In the genomic region with DNA sequence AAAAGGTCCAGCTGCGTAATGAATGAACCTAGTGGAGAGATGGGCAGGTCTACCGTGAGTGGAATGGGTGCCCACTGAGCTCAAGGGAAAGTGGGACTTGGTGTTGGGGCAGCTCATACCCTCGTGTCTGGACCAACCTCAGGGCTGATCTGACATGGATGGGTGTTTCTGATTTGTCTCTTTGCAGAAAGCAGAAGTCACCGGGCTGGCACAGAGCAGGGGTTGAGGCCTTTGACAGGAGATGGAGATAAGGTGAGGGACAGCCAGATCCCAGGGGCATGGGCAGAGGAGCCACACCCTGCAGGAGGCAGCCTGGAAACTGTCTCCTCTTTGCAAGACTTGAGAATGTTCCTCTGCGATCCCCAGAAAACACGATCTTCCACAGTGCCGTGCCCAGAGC, we compare ENCODE assay signal across 20 cellular contexts.
"Had no signal": no experiment of that assay in that cellular context is flagged by ENCODE, and none has a peak within 500 bp of the region (broad histone marks: within the 10 kb centered on the region; RNA-seq: fewer than 3 reads in every experiment).

No MANE protein-coding gene starts in this region.

- H3K4me1 ChIP-seq: parathyroid adenoma, thyroid gland, vagina had no signal

- H3K27me3 ChIP-seq: dorsolateral prefrontal cortex, stomach, thyroid gland, vagina had no signal

- H2AFZ ChIP-seq: parathyroid adenoma had no signal

- FAIRE-seq: frontal cortex, kidney had no signal

- DNase-seq: dorsolateral prefrontal cortex; effector CD4-positive, alpha-beta T cell; kidney; mesenchymal stem cell; mucosa of descending colon; naive B cell; stimulated activated CD4-positive, alpha-beta T cell treated with anti-CD3 and anti-CD28 coated beads, Interleukin-12 subunit alpha, Interleukin-12 subunit beta, amount 100 ng/mL, for 4 hours; stimulated activated CD4-positive, alpha-beta T cell treated with anti-CD3 and anti-CD28 coated beads, Interleukin-1b, Interleukin-23, amount 100 ng/mL, for 48 hours; stimulated activated CD4-positive, alpha-beta T cell treated with anti-CD3 and anti-CD28 coated beads, Interleukin-4, amount 100 ng/mL, for 1 hour; stimulated activated naive CD4-positive, alpha-beta T cell treated with Interleukin-2 at 50 U/mL for 16 hours; stomach; thyroid gland; trophoblast cell had no signal

- ATAC-seq: left lobe of liver; mucosa of descending colon; natural killer cell treated with Interleukin-12 subunit alpha and Interleukin-12 subunit beta and Interleukin-15 and Interleukin-18, amount 100 ng/mL, for 72 hours; sciatic nerve had no signal

- H3K27ac ChIP-seq: dorsolateral prefrontal cortex, parathyroid adenoma, stomach, thyroid gland, vagina had no signal

- H3K9ac ChIP-seq: parathyroid adenoma had no signal

- H3K4me2 ChIP-seq: smooth muscle cell had no signal

- H3K36me3 ChIP-seq: stomach, thyroid gland, vagina had no signal

- H3K79me2 ChIP-seq: parathyroid adenoma had no signal

- H3K9me3 ChIP-seq: mucosa of descending colon, stomach, thyroid gland, vagina had no signal

- H3K4me3 ChIP-seq: dorsolateral prefrontal cortex, mucosa of descending colon, smooth muscle cell, stomach, thyroid gland, vagina had no signal
